ENCODE assay signal across 18 cellular contexts in genomic region chr10:16662889-16663288, GRCh38.
"Had no signal": no experiment of that assay in that cellular context is flagged by ENCODE, and none has a peak within 500 bp of the region (broad histone marks: within the 10 kb centered on the region; RNA-seq: fewer than 3 reads in every experiment).

No MANE protein-coding gene starts in this region.

- H2AFZ ChIP-seq: hepatocyte had no signal

- H3K27me3 ChIP-seq: hepatocyte, sigmoid colon, suprapubic skin, tibial artery, upper lobe of left lung, uterus had no signal

- H3K4me1 Mint-ChIP-seq: nephron progenitor cell had no signal

- H3K79me2 ChIP-seq: hepatocyte had no signal

- H3K27ac Mint-ChIP-seq: naive thymus-derived CD4-positive, alpha-beta T cell; nephron progenitor cell had no signal

- H3K9me3 Mint-ChIP-seq: naive thymus-derived CD4-positive, alpha-beta T cell; nephron progenitor cell had no signal

- H3K4me3 Mint-ChIP-seq: naive thymus-derived CD4-positive, alpha-beta T cell; nephron progenitor cell had no signal

- DNase-seq: effector CD8-positive, alpha-beta T cell; foreskin melanocyte; head of caudate nucleus; kidney; mammary epithelial cell; naive thymus-derived CD4-positive, alpha-beta T cell; nephron progenitor cell; posterior cingulate gyrus; sigmoid colon; stimulated activated CD4-positive, alpha-beta T cell treated with anti-CD3 and anti-CD28 coated beads, Interleukin-12 subunit alpha, Interleukin-12 subunit beta, amount 100 ng/mL, for 4 hours; stimulated activated naive CD4-positive, alpha-beta T cell; tibial artery; upper lobe of left lung; uterus had no signal

- H3K9me3 ChIP-seq: sigmoid colon, suprapubic skin, tibial artery, upper lobe of left lung, uterus had no signal

- H3K4me3 ChIP-seq: coronary artery, hepatocyte, sigmoid colon, skin epidermis, suprapubic skin, tibial artery, upper lobe of left lung, uterus had no signal

- H3K4me1 ChIP-seq: sigmoid colon, suprapubic skin, tibial artery, upper lobe of left lung, uterus had no signal

- ATAC-seq: naive thymus-derived CD4-positive, alpha-beta T cell had no signal

- H3K36me3 ChIP-seq: sigmoid colon, suprapubic skin, tibial artery, uterus had no signal

- H3K4me2 ChIP-seq: hepatocyte had no signal

- H3K27me3 Mint-ChIP-seq: naive thymus-derived CD4-positive, alpha-beta T cell had no signal

- H3K27ac ChIP-seq: coronary artery, hepatocyte, sigmoid colon, skin epidermis, suprapubic skin, tibial artery, upper lobe of left lung, uterus had no signal
